9 cellular contexts compared by ENCODE assay signal in genomic region chr19:42563352-42564210, GRCh38. TPM values are rescaled to one million over a fixed set of nuclear protein-coding genes. Genes with fewer than 3 reads are reported as not detected.
DNase-seq lines count a peak whose midpoint lies in the region; ATAC-seq, FAIRE-seq and TF ChIP-seq lines count a peak whose summit lies in the region.
"Had no signal": no experiment of that assay in that cellular context is flagged by ENCODE, and none has a peak within 500 bp of the region (broad histone marks: within the 10 kb centered on the region; RNA-seq: fewer than 3 reads in every experiment).

No MANE protein-coding gene starts in this region.

- no peak overlapping the region for H3K27ac Mint-ChIP-seq in Caco-2 (ENCODE audit: unreplicated experiment)
- H3K27ac Mint-ChIP-seq in activated naive CD4-positive, alpha-beta T cell treated with anti-CD3 and anti-CD28 coated beads, Interleukin-2, amount 50 U/mL, for 72 hours: no peak overlapping the region

- BruUV-seq in Caco-2 (replicated peaks; lab: Mats Ljungman, UMichigan): no TSS peak

- peak; percentile 60 to 63 for DNase-seq in Caco-2
- DNase-seq in GM19239 (ENCODE audit: insufficient read length, low spot score): peak; percentile 38
- DNase-seq in NCI-H2196 treated with DMSO at 0.1 percent for 48 hours (lab: John Stamatoyannopoulos, UW; ENCODE audit: unreplicated experiment): peak; percentile 5
- peak in 1 of 2 donors; percentile 27 for DNase-seq in activated naive CD4-positive, alpha-beta T cell treated with anti-CD3 and anti-CD28 coated beads, Interleukin-2, amount 50 U/mL, for 72 hours (ENCODE audit: low spot score in 2 of 2)
- DNase-seq in left cardiac atrium: no peak
- no peak for DNase-seq in sciatic nerve (ENCODE audit: low spot score)

- intact Hi-C loops in Caco-2 (cut with micrococcal nuclease; ENCODE audit: unreplicated experiment): loop anchor here (1.0 kb wide), 2 partner anchors 33 to 113 kb away; no protein-coding TSS in a partner anchor
- intact Hi-C loops in left cardiac atrium (cut with DNase I): no loop called here
- intact Hi-C loops in sciatic nerve (cut with DNase I): no loop called here

- no peaks in the 10 kb centered on the region for H3K27me3 ChIP-seq in Caco-2 (replicated peaks; ENCODE audit: control insufficient read depth, insufficient read depth, low read length)

- ATAC-seq in activated naive CD4-positive, alpha-beta T cell treated with anti-CD3 and anti-CD28 coated beads, Interleukin-2, amount 50 U/mL, for 72 hours: peak; percentile 60 to 71
- peak; percentile 76 to 85 for ATAC-seq in left cardiac atrium
- peak; percentile 78 for ATAC-seq in sciatic nerve
- no peak for ATAC-seq in GM21737 (IDR thresholded peaks at IDR 0.05; ENCODE audit: unreplicated experiment)
- ATAC-seq in HG03342 (IDR thresholded peaks at IDR 0.05; ENCODE audit: unreplicated experiment): no peak

- no peaks in the 10 kb centered on the region for H3K9me3 ChIP-seq in Caco-2

- TF ChIP-seq CTCF in Caco-2 (IDR thresholded peaks at IDR 0.05; ENCODE audit: insufficient read depth in 1 of 2, low read depth in 1 of 2, low read length in 1 of 2, severe bottlenecking in 1 of 2, unreplicated experiment in 1 of 2): peak; percentile 76 to 87

- POLR2A ChIA-PET in Caco-2 (lab: Charles Lee): no interaction called here

- no peak overlapping the region for H3K4me3 Mint-ChIP-seq in Caco-2 (ENCODE audit: unreplicated experiment)

- H3K4me3 ChIP-seq in Caco-2 (ENCODE audit: low read depth, low read length): no peak overlapping the region
- H3K4me3 ChIP-seq: skin epidermis had no signal

- H3K27me3 Mint-ChIP-seq in Caco-2 (ENCODE audit: insufficient read depth, unreplicated experiment): peaks cover 8% of the 10 kb centered on the region

- H3K4me1 ChIP-seq in Caco-2: no peaks in the 10 kb centered on the region

- no peaks in the 10 kb centered on the region for H3K36me3 ChIP-seq in Caco-2 (ENCODE audit: control insufficient read depth, insufficient read depth, low read length)

- CTCF ChIA-PET in Caco-2 (lab: Charles Lee): interaction anchor here (0.6 to 1.6 kb wide), 7 partner anchors 33 to 580 kb away, joined by 3 to 10 read pairs (median 4); no protein-coding TSS in a partner anchor

- no peaks in the 10 kb centered on the region for H3K36me3 Mint-ChIP-seq in Caco-2 (ENCODE audit: insufficient read depth, unreplicated experiment)
- no peaks in the 10 kb centered on the region for H3K36me3 Mint-ChIP-seq in activated naive CD4-positive, alpha-beta T cell treated with anti-CD3 and anti-CD28 coated beads, Interleukin-2, amount 50 U/mL, for 72 hours

- peak; percentile 93 for FAIRE-seq in GM19239 (lab: Jason Lieb, UNC)

- H3K9me3 Mint-ChIP-seq in Caco-2 (ENCODE audit: unreplicated experiment): no peaks in the 10 kb centered on the region
- H3K9me3 Mint-ChIP-seq in activated naive CD4-positive, alpha-beta T cell treated with anti-CD3 and anti-CD28 coated beads, Interleukin-2, amount 50 U/mL, for 72 hours: no peaks in the 10 kb centered on the region

- no peaks in the 10 kb centered on the region for H3K4me1 Mint-ChIP-seq in Caco-2 (ENCODE audit: low read depth, unreplicated experiment)

RNA-seq across cellular contexts. Expression of gene CEACAM8, which starts 31.1 kb away (rescaled TPM):
- total RNA-seq in Caco-2 (2022) (not detected in 2 replicates), left cardiac atrium (not detected), sciatic nerve (1.3 TPM)
- not detected for total RNA-seq in activated naive CD4-positive, alpha-beta T cell treated with anti-CD3 and anti-CD28 coated beads, Interleukin-2, amount 50 U/mL, for 72 hours

RNA-seq across cellular contexts. Expression of gene CEACAM1, which starts 35.3 kb away (rescaled TPM):
- total RNA-seq in Caco-2 (2022) (7.1 and 9.9 TPM in 2 replicates), left cardiac atrium (1 to 10 TPM; 1.7 to 2.4 TPM), sciatic nerve (5.8 TPM)
- total RNA-seq in activated naive CD4-positive, alpha-beta T cell treated with anti-CD3 and anti-CD28 coated beads, Interleukin-2, amount 50 U/mL, for 72 hours: 1 to 10 TPM; 5.3 to 6.4 TPM

Comparison
In these comparisons a context has a peak if more than half of its experiments do, and no peak if none do; other contexts are left out.
1. DNase-seq: peak in Caco-2 (2 of 2), GM19239 (single experiment) and NCI-H2196 treated with DMSO at 0.1 percent for 48 hours (single experiment); none in left cardiac atrium (single experiment) and sciatic nerve (single experiment).
2. ATAC-seq: peak in activated naive CD4-positive, alpha-beta T cell treated with anti-CD3 and anti-CD28 coated beads, Interleukin-2, amount 50 U/mL, for 72 hours (2 of 2), left cardiac atrium (2 of 2) and sciatic nerve (single experiment); none in GM21737 (single experiment) and HG03342 (single experiment).